In genomic region chr19:8221161-8221560, GRCh38 we compare ENCODE assay signal across 20 cellular contexts. TPM values are rescaled to one million over a fixed set of nuclear protein-coding genes. Genes with fewer than 3 reads are reported as not detected.
DNase-seq lines count a peak whose midpoint lies in the region; TF ChIP-seq lines count a peak whose summit lies in the region.
"Had no signal": no experiment of that assay in that cellular context is flagged by ENCODE, and none has a peak within 500 bp of the region (broad histone marks: within the 10 kb centered on the region; RNA-seq: fewer than 3 reads in every experiment).

No MANE protein-coding gene starts in this region.

- no peaks in the 10 kb centered on the region for H3K27me3 Mint-ChIP-seq in osteocyte (ENCODE audit: unreplicated experiment)
- H3K27me3 Mint-ChIP-seq: activated CD4-positive, alpha-beta T cell treated with anti-CD3 and anti-CD28 coated beads for 36 hours; activated naive CD4-positive, alpha-beta T cell treated with anti-CD3 and anti-CD28 coated beads, Interleukin-2, amount 50 U/mL, for 24 hours; memory B cell; stimulated activated memory B cell treated with anti-CD40 and anti-IgM and Interleukin-4, amounts not matched to agents 10 μg/mL and 1 μg/mL and 100 μg/mL, for 72 hours had no signal

- no peak overlapping the region for H3K27ac Mint-ChIP-seq in osteocyte (ENCODE audit: unreplicated experiment)
- H3K27ac Mint-ChIP-seq: activated CD4-positive, alpha-beta T cell treated with anti-CD3 and anti-CD28 coated beads for 36 hours; activated naive CD4-positive, alpha-beta T cell treated with anti-CD3 and anti-CD28 coated beads, Interleukin-2, amount 50 U/mL, for 24 hours; memory B cell; stimulated activated memory B cell treated with anti-CD40 and anti-IgM and Interleukin-4, amounts not matched to agents 10 μg/mL and 1 μg/mL and 100 μg/mL, for 72 hours had no signal

- no peak for TF ChIP-seq CTCF in 22Rv1 (IDR thresholded peaks at IDR 0.05)
- no peak for TF ChIP-seq CTCF in osteocyte (IDR thresholded peaks at IDR 0.05)

- H3K4me1 Mint-ChIP-seq in osteocyte (ENCODE audit: unreplicated experiment): peaks cover 2% of the 10 kb centered on the region
- H3K4me1 Mint-ChIP-seq: activated CD4-positive, alpha-beta T cell treated with anti-CD3 and anti-CD28 coated beads for 36 hours; endodermal cell; neural crest cell had no signal

- no peak overlapping the region for H3K4me3 Mint-ChIP-seq in osteocyte (ENCODE audit: unreplicated experiment)
- H3K4me3 Mint-ChIP-seq: activated CD4-positive, alpha-beta T cell treated with anti-CD3 and anti-CD28 coated beads for 36 hours; activated naive CD4-positive, alpha-beta T cell treated with anti-CD3 and anti-CD28 coated beads, Interleukin-2, amount 50 U/mL, for 24 hours; endodermal cell; memory B cell; neural crest cell; stimulated activated memory B cell treated with anti-CD40 and anti-IgM and Interleukin-4, amounts not matched to agents 10 μg/mL and 1 μg/mL and 100 μg/mL, for 72 hours had no signal

- no peaks in the 10 kb centered on the region for H3K36me3 Mint-ChIP-seq in osteocyte (ENCODE audit: unreplicated experiment)

- H3K9me3 Mint-ChIP-seq in osteocyte (ENCODE audit: unreplicated experiment): no peaks in the 10 kb centered on the region
- H3K9me3 Mint-ChIP-seq: activated naive CD4-positive, alpha-beta T cell treated with anti-CD3 and anti-CD28 coated beads, Interleukin-2, amount 50 U/mL, for 24 hours; endodermal cell; memory B cell; neural crest cell; stimulated activated memory B cell treated with anti-CD40 and anti-IgM and Interleukin-4, amounts not matched to agents 10 μg/mL and 1 μg/mL and 100 μg/mL, for 72 hours had no signal

- DNase-seq in NCI-H2196 (lab: John Stamatoyannopoulos, UW; ENCODE audit: unreplicated experiment) (peak; percentile 90), caudate nucleus (lab: John Stamatoyannopoulos, UW) (peak in 51 of 61 donors; percentile 17 to 80 (median 47)), midbrain (lab: John Stamatoyannopoulos, UW) (peak; percentile 61), osteocyte (ENCODE audit: extremely low spot score, unreplicated experiment) (no peak), NCI-H510A (lab: John Stamatoyannopoulos, UW) (no peak), retina (no peak)
- DNase-seq in activated CD8-positive, alpha-beta memory T cell treated with anti-CD3 and anti-CD28 coated beads, Interleukin-2, amount 50 U/mL, for 48 hours: no peak
- DNase-seq: activated CD4-positive, alpha-beta T cell treated with anti-CD3 and anti-CD28 coated beads for 36 hours; endodermal cell; GDM1; HCEC 1CT; NCI-H2227 treated with DMSO at 0.1 percent for 48 hours; T-helper 9 cell; uterus had no signal

- H3K27ac ChIP-seq in 22Rv1: peak overlapping the region; percentile 46
- H3K27ac ChIP-seq in caudate nucleus (ENCODE audit: low read depth, low read length): peak overlapping the region; percentile 70
- H3K27ac ChIP-seq: cardiac muscle cell, uterus had no signal

RNA-seq across cellular contexts. Expression of gene CERS4, which starts 12.0 kb away (rescaled TPM):
- 16.4 and 16.7 TPM in 2 replicates for total RNA-seq in osteocyte

Comparison
In these comparisons a context has a peak if more than half of its experiments do, and no peak if none do; other contexts are left out.
1. DNase-seq: peak in NCI-H2196 (single experiment), caudate nucleus (51 of 61) and midbrain (single experiment); none in osteocyte (single experiment), activated CD8-positive, alpha-beta memory T cell treated with anti-CD3 and anti-CD28 coated beads, Interleukin-2, amount 50 U/mL, for 48 hours (single experiment), NCI-H510A (single experiment) and retina (single experiment).